Comparison of ENCODE assay signal across 10 cellular contexts in genomic region chr7:85025312-85025756, GRCh38.
DNase-seq lines count a peak whose midpoint lies in the region; ATAC-seq, FAIRE-seq and TF ChIP-seq lines count a peak whose summit lies in the region.
"Had no signal": no experiment of that assay in that cellular context is flagged by ENCODE, and none has a peak within 500 bp of the region (broad histone marks: within the 10 kb centered on the region; RNA-seq: fewer than 3 reads in every experiment).

No MANE protein-coding gene starts in this region.

- H3K27me3 ChIP-seq in GM12878 (replicated peaks in 1 of 2; ENCODE audit: control insufficient read depth in 2 of 2, insufficient read depth in 2 of 2, low read length in 1 of 2): no peaks in the 10 kb centered on the region
- no peaks in the 10 kb centered on the region for H3K27me3 ChIP-seq in CD8-positive, alpha-beta memory T cell (ENCODE audit: insufficient read depth, low read length, poor library complexity, severe bottlenecking)
- no peaks in the 10 kb centered on the region for H3K27me3 ChIP-seq in mesenchymal stem cell (ENCODE audit: control insufficient read depth in 1 of 2, insufficient read depth in 1 of 2, low read length in 2 of 2)

- H4K20me1 ChIP-seq in GM12878 (ENCODE audit: control insufficient read depth, insufficient read depth): no peaks in the 10 kb centered on the region

- peak overlapping the region; percentile 45 for H2AFZ ChIP-seq in GM12878 (ENCODE audit: control insufficient read depth, low read depth, low read length)
- no peak overlapping the region for H2AFZ ChIP-seq in mesenchymal stem cell (ENCODE audit: low read depth, low read length)

- no peak for FAIRE-seq in GM12878 (lab: Jason Lieb, UNC)

- no peak for TF ChIP-seq CTCF in GM12878 (IDR thresholded peaks at IDR 0.05 in 2 of 3, conservative IDR thresholded peaks at IDR 0.05 in 1 of 3; ENCODE audit: control insufficient read depth in 2 of 3, extremely low read depth in 1 of 3, insufficient read depth in 1 of 3, low read depth in 3 of 3, low read length in 3 of 3)

- no peak overlapping the region for H2BK12ac ChIP-seq in mesenchymal stem cell (ENCODE audit: low read length in 2 of 2)

- H3K4me2 ChIP-seq in GM12878 (ENCODE audit: control insufficient read depth, insufficient read depth) (peak overlapping the region; percentile 2; the same call in 1 of the 2 replicates), mesenchymal stem cell (ENCODE audit: low read length, poor library complexity, severe bottlenecking) (no peak overlapping the region)

- intact Hi-C loops in GM12878 (cut with micrococcal nuclease; ENCODE audit: unreplicated experiment): no loop called here
- intact Hi-C loops in posterior vena cava (cut with DNase I): loop anchor here (10.0 kb wide), 2 partner anchors 531 to 1091 kb away; no protein-coding TSS in a partner anchor

- H2BK15ac ChIP-seq in mesenchymal stem cell (ENCODE audit: low read depth, poor library complexity, severe bottlenecking): no peak overlapping the region

- no peak overlapping the region for H3K23ac ChIP-seq in mesenchymal stem cell (ENCODE audit: low read length in 2 of 2)

- H2AK5ac ChIP-seq in mesenchymal stem cell (ENCODE audit: low read length, severe bottlenecking): no peak overlapping the region

- POLR2A ChIA-PET in GM12878 (lab: Charles Lee): no interaction called here
- POLR2A ChIA-PET in CD8-positive, alpha-beta memory T cell (lab: Charles Lee): no interaction called here

- RAD21 ChIA-PET in GM12878 (lab: Charles Lee; ENCODE audit: unreplicated experiment): interaction anchor here (1.2 to 7.2 kb wide), 3 partner anchors 89 to 1090 kb away, joined by 3 to 79 read pairs (median 4); no protein-coding TSS in a partner anchor

- H3K18ac ChIP-seq in mesenchymal stem cell (ENCODE audit: low read depth in 1 of 2, low read length in 2 of 2): no peak overlapping the region

- TF ChIP-seq EP300 in GM12878 (IDR thresholded peaks at IDR 0.05; ENCODE audit: borderline replicate concordance in 1 of 2, control insufficient read depth in 1 of 2, low read depth in 2 of 2, low read length in 2 of 2): no peak

- H3K4me3 ChIP-seq in GM12878 (no peak overlapping the region), mesenchymal stem cell (ENCODE audit: insufficient read depth in 1 of 2, low read depth in 1 of 2, low read length in 2 of 2) (no peak overlapping the region)
- H3K4me3 ChIP-seq in CD8-positive, alpha-beta memory T cell (ENCODE audit: low read length): no peak overlapping the region

- no peak overlapping the region for H3K4me3 Mint-ChIP-seq in CD8-positive, alpha-beta memory T cell
- H3K4me3 Mint-ChIP-seq: activated CD8-positive, alpha-beta T cell treated with anti-CD3 and anti-CD28 coated beads for 36 hours had no signal

- H3K9me3 ChIP-seq in GM12878 (replicated peaks; ENCODE audit: control insufficient read depth, insufficient read depth, low read length) (no peaks in the 10 kb centered on the region), mesenchymal stem cell (ENCODE audit: control insufficient read depth, low read length) (no peaks in the 10 kb centered on the region)
- no peaks in the 10 kb centered on the region for H3K9me3 ChIP-seq in CD8-positive, alpha-beta memory T cell (ENCODE audit: low read length)

- no peak for TF ChIP-seq RAD21 in GM12878 (IDR thresholded peaks at IDR 0.05; ENCODE audit: insufficient read depth, low read depth, low read length)

- ATAC-seq in GM19467 (IDR thresholded peaks at IDR 0.05; ENCODE audit: unreplicated experiment) (peak; percentile 56), HG03139 (IDR thresholded peaks at IDR 0.05; ENCODE audit: unreplicated experiment) (peak; percentile 50), GM12878 (peak; percentile 74)
- ATAC-seq: activated CD8-positive, alpha-beta T cell treated with anti-CD3 and anti-CD28 coated beads for 36 hours had no signal

- no peak overlapping the region for H2BK5ac ChIP-seq in mesenchymal stem cell (ENCODE audit: low read depth, low read length, poor library complexity, severe bottlenecking)

- no peaks in the 10 kb centered on the region for H3K27me3 Mint-ChIP-seq in CD8-positive, alpha-beta memory T cell

- no peak for TF ChIP-seq POLR2A in GM12878 (IDR thresholded peaks at IDR 0.05; ENCODE audit: low read depth, low read length)

- CTCF ChIA-PET in GM12878 (lab: Yijun Ruan, JAX): interaction anchor here (1.5 to 9.3 kb wide), 4 partner anchors 13 to 1091 kb away, joined by 8 to 186 read pairs (median 33); no protein-coding TSS in a partner anchor
- CTCF ChIA-PET in CD8-positive, alpha-beta memory T cell (lab: Charles Lee): no interaction called here

- H3K9ac ChIP-seq in GM12878 (ENCODE audit: control insufficient read depth, insufficient read depth, low read length) (no peak overlapping the region), mesenchymal stem cell (ENCODE audit: low read length) (no peak overlapping the region)

- no peak overlapping the region for H2BK120ac ChIP-seq in mesenchymal stem cell (ENCODE audit: low read depth, low read length)

- H4K91ac ChIP-seq in mesenchymal stem cell (ENCODE audit: low read length): no peak overlapping the region

- no peak overlapping the region for H3K4ac ChIP-seq in mesenchymal stem cell (ENCODE audit: low read depth in 1 of 2, low read length in 2 of 2)

- no peaks in the 10 kb centered on the region for H3K36me3 Mint-ChIP-seq in CD8-positive, alpha-beta memory T cell

- SMC1A ChIA-PET in GM12878 (lab: Charles Lee; ENCODE audit: uncharacterized antibody, unreplicated experiment): interaction anchor here (0.8 to 8.0 kb wide), 5 partner anchors 434 to 1092 kb away, joined by 3 to 116 read pairs (median 12); no protein-coding TSS in a partner anchor

- no peak overlapping the region for H3K27ac Mint-ChIP-seq in CD8-positive, alpha-beta memory T cell
- H3K27ac Mint-ChIP-seq: activated CD8-positive, alpha-beta T cell treated with anti-CD3 and anti-CD28 coated beads for 36 hours had no signal

- no peak overlapping the region for H3K14ac ChIP-seq in mesenchymal stem cell (ENCODE audit: low read length in 2 of 2)

- DNase-seq in GM12878 (ENCODE audit: low read depth, low spot score) (no peak), posterior vena cava (ENCODE audit: low spot score) (peak; percentile 43), NCI-H1048 (lab: John Stamatoyannopoulos, UW) (no peak), H4 (ENCODE audit: low spot score) (no peak), mesenchymal stem cell (no peak)
- no peak for DNase-seq in CD8-positive, alpha-beta memory T cell
- DNase-seq: activated CD8-positive, alpha-beta T cell treated with anti-CD3 and anti-CD28 coated beads for 36 hours; stimulated activated CD4-positive, alpha-beta T cell treated with anti-CD3 and anti-CD28 coated beads, Interleukin-1b, Interleukin-23, amount 100 ng/mL, for 48 hours had no signal

- no peaks in the 10 kb centered on the region for H3K79me2 ChIP-seq in GM12878 (ENCODE audit: control insufficient read depth, insufficient read depth, low read length)

- in situ Hi-C loops in GM12878 (cut with MboI): loop anchor here (25.0 kb wide), 1 partner anchor 712 kb away; no protein-coding TSS in a partner anchor

- BruUV-seq in GM12878 (replicated peaks; lab: Mats Ljungman, UMichigan): no TSS peak

- H3K4me1 ChIP-seq in GM12878 (ENCODE audit: control insufficient read depth, insufficient read depth, low read length) (no peaks in the 10 kb centered on the region; the same call in 1 of the 2 replicates), mesenchymal stem cell (ENCODE audit: control insufficient read depth, insufficient read depth, low read depth, low read length) (peaks cover 2% of the 10 kb centered on the region)
- no peaks in the 10 kb centered on the region for H3K4me1 ChIP-seq in CD8-positive, alpha-beta memory T cell (ENCODE audit: insufficient read depth, low read length)

- H3K27ac ChIP-seq in GM12878 (ENCODE audit: control insufficient read depth, insufficient read depth) (no peak overlapping the region; the same call in 1 of the 2 replicates), mesenchymal stem cell (ENCODE audit: low read length, poor library complexity, severe bottlenecking) (no peak overlapping the region)
- no peak overlapping the region for H3K27ac ChIP-seq in CD8-positive, alpha-beta memory T cell (ENCODE audit: low read depth, low read length)

- H3K9me3 Mint-ChIP-seq in CD8-positive, alpha-beta memory T cell: peaks cover 0 to 6% (median 5%) of the 10 kb centered on the region in 5 donors
- H3K9me3 Mint-ChIP-seq: activated CD8-positive, alpha-beta T cell treated with anti-CD3 and anti-CD28 coated beads for 36 hours had no signal

- H3K4me1 Mint-ChIP-seq in CD8-positive, alpha-beta memory T cell: no peaks in the 10 kb centered on the region

- 52% methylated on average over 3 of the region's 3 CpGs for WGBS in GM12878 (ENCODE audit: insufficient coverage, insufficient replicate concordance, low lambda C conversion rate, missing lambda C conversion rate)
- WGBS in mesenchymal stem cell: 93% methylated on average over 3 of the region's 3 CpGs

- no peak overlapping the region for H4K8ac ChIP-seq in mesenchymal stem cell (ENCODE audit: low read length)

- H3K79me1 ChIP-seq in mesenchymal stem cell (replicated peaks; ENCODE audit: low read length, poor library complexity, severe bottlenecking): no peaks in the 10 kb centered on the region

- H3K36me3 ChIP-seq in GM12878 (ENCODE audit: control insufficient read depth in 2 of 2, insufficient read depth in 2 of 2, low read length in 1 of 2) (no peaks in the 10 kb centered on the region), mesenchymal stem cell (ENCODE audit: control insufficient read depth in 1 of 2, insufficient read depth in 2 of 2, low read depth in 1 of 2, low read length in 2 of 2) (no peaks in the 10 kb centered on the region)
- no peaks in the 10 kb centered on the region for H3K36me3 ChIP-seq in CD8-positive, alpha-beta memory T cell (ENCODE audit: insufficient read depth, low read length)

TF ChIP-seq in GM12878, 131 proteins besides CTCF, POLR2A, EP300 and RAD21 (continues in another document):
- TF ChIP-seq ATF3 (IDR thresholded peaks at IDR 0.05; ENCODE audit: borderline replicate concordance, extremely low read depth, low read depth, low read length) (no peak), CREB1 (IDR thresholded peaks at IDR 0.05; ENCODE audit: low read depth) (no peak), GATAD2B (conservative IDR thresholded peaks at IDR 0.05; ENCODE audit: low read depth) (no peak), NFXL1 (IDR thresholded peaks at IDR 0.05; ENCODE audit: borderline replicate concordance) (no peak), SPI1 (IDR thresholded peaks at IDR 0.05; ENCODE audit: borderline replicate concordance, insufficient read depth, low read depth, low read length) (no peak), CHD1 (IDR thresholded peaks at IDR 0.05; ENCODE audit: low read depth, low read length) (no peak), TARDBP (IDR thresholded peaks at IDR 0.05; ENCODE audit: borderline replicate concordance) (no peak), POU2F2 (IDR thresholded peaks at IDR 0.05; ENCODE audit: borderline replicate concordance, low read depth, low read length) (no peak), SMAD5 (IDR thresholded peaks at IDR 0.05; ENCODE audit: low read depth) (no peak), ESRRA (IDR thresholded peaks at IDR 0.05; ENCODE audit: low read length) (no peak)
